Comparison of ENCODE assay signal across 8 cellular contexts in genomic region chr19:37317403-37318209, GRCh38. TPM values are rescaled to one million over a fixed set of nuclear protein-coding genes. Genes with fewer than 3 reads are reported as not detected.
A peak's percentile ranks its signal among the peaks of the same experiment; 100 is the strongest.
DNase-seq lines count a peak whose midpoint lies in the region; ATAC-seq and TF ChIP-seq lines count a peak whose summit lies in the region.

No MANE protein-coding gene starts in this region.

- peaks cover 4% of the 10 kb centered on the region for H3K4me1 ChIP-seq in adipocyte (ENCODE audit: control insufficient read depth, insufficient read depth, low read length)
- peaks cover 0 to 4% of the 10 kb centered on the region in 2 experiments for H3K4me1 ChIP-seq in trophoblast cell (ENCODE audit: control insufficient read depth in 1 of 2, insufficient read depth in 2 of 2, low read length in 2 of 2)
- peaks cover 16 to 31% (median 19%) of the 10 kb centered on the region in 4 donors for H3K4me1 ChIP-seq in upper lobe of left lung

- TF ChIP-seq CTCF in GM12872 (IDR thresholded peaks at IDR 0.05; ENCODE audit: insufficient read depth, low read depth, low read length) (peak; percentile 35; the same call in 1 of the 3 replicates), SU-DHL-6 (IDR thresholded peaks at IDR 0.05; ENCODE audit: insufficient read depth, low read length, poor library complexity, severe bottlenecking) (no peak), upper lobe of left lung (IDR thresholded peaks at IDR 0.05) (peak in 5 of 6 experiments; percentile 16 to 63 (median 48))

- H2BK5ac ChIP-seq in trophoblast cell (ENCODE audit: low read depth, low read length, poor library complexity), result peak overlapping the region; percentile 10

- no peaks in the 10 kb centered on the region for H3K36me3 ChIP-seq in SU-DHL-6 (ENCODE audit: low read length)
- H3K36me3 ChIP-seq in adipocyte (ENCODE audit: control insufficient read depth, insufficient read depth, low read length, severe bottlenecking), result peaks cover 4% of the 10 kb centered on the region
- H3K36me3 ChIP-seq in trophoblast cell (ENCODE audit: control insufficient read depth in 1 of 2, insufficient read depth in 2 of 2, low read length in 2 of 2), result peaks cover 3% of the 10 kb centered on the region in 2 experiments
- peaks cover 0 to 7% (median under 1%) of the 10 kb centered on the region in 4 donors for H3K36me3 ChIP-seq in upper lobe of left lung

- H3K9me2 ChIP-seq in SU-DHL-6 (replicated peaks; ENCODE audit: insufficient read depth, low read length), result no peaks in the 10 kb centered on the region

- TF ChIP-seq EP300 in upper lobe of left lung (IDR thresholded peaks at IDR 0.05), result no peak

- H4K91ac ChIP-seq in trophoblast cell (ENCODE audit: low read depth, low read length), result peak overlapping the region; percentile 21

- H3K4me3 ChIP-seq in SU-DHL-6 (ENCODE audit: insufficient read depth, low read length, poor library complexity, severe bottlenecking) (peak overlapping the region; percentile 96), adipocyte (ENCODE audit: low read length) (peak overlapping the region; percentile 99), trophoblast cell (ENCODE audit: low read depth, low read length) (peak overlapping the region; percentile 99), upper lobe of left lung (peak overlapping the region; percentile 60 to 89 (median 77))

- peak; percentile 82 for DNase-seq in NCI-H128 (lab: John Stamatoyannopoulos, UW; ENCODE audit: unreplicated experiment)
- peak; percentile 99 for DNase-seq in adipocyte (ENCODE audit: low read depth)
- peak; percentile 98 for DNase-seq in cardiac septum (ENCODE audit: low spot score)
- peak; percentile 96 to 98 for DNase-seq in trophoblast cell
- DNase-seq in upper lobe of left lung, result peak; percentile 95 to 97

- peak in 3 of 4 donors; percentile 42 to 81 (median 63) for TF ChIP-seq POLR2A in upper lobe of left lung (IDR thresholded peaks at IDR 0.05)

- peaks cover 3% of the 10 kb centered on the region for H3K79me1 ChIP-seq in trophoblast cell (ENCODE audit: low read length)

- H3K27me3 ChIP-seq in SU-DHL-6 (ENCODE audit: low read length), result no peaks in the 10 kb centered on the region
- H3K27me3 ChIP-seq in adipocyte (replicated peaks; ENCODE audit: control insufficient read depth, insufficient read depth, low read length), result no peaks in the 10 kb centered on the region
- no peaks in the 10 kb centered on the region for H3K27me3 ChIP-seq in trophoblast cell (ENCODE audit: insufficient read depth, low read length)
- H3K27me3 ChIP-seq in upper lobe of left lung, result no peaks in the 10 kb centered on the region

- H3K9ac ChIP-seq in SU-DHL-6 (ENCODE audit: low read length) (peak overlapping the region; percentile 80), adipocyte (ENCODE audit: low read length) (peak overlapping the region; percentile 97), trophoblast cell (ENCODE audit: low read length) (peak overlapping the region; percentile 85)

- H4K20me1 ChIP-seq in SU-DHL-6 (ENCODE audit: low read depth, low read length), result no peaks in the 10 kb centered on the region

- no peak overlapping the region for H4K12ac ChIP-seq in trophoblast cell (ENCODE audit: low read depth, low read length)

- H2BK12ac ChIP-seq in trophoblast cell (ENCODE audit: low read length), result no peak overlapping the region

- peak overlapping the region; percentile 88 for H3K4me2 ChIP-seq in SU-DHL-6 (ENCODE audit: low read depth, low read length, poor library complexity, severe bottlenecking)
- H3K4me2 ChIP-seq in trophoblast cell (ENCODE audit: low read length), result peak overlapping the region; percentile 93

- intact Hi-C loops in cardiac septum (cut with DNase I), result no loop called here

- no peak overlapping the region for H2AK5ac ChIP-seq in trophoblast cell (ENCODE audit: low read length)

- H3K9me3 ChIP-seq in SU-DHL-6 (ENCODE audit: insufficient read depth, low read length), result no peaks in the 10 kb centered on the region
- no peaks in the 10 kb centered on the region for H3K9me3 ChIP-seq in adipocyte (ENCODE audit: control insufficient read depth, low read length)
- peaks cover 1% of the 10 kb centered on the region for H3K9me3 ChIP-seq in trophoblast cell (ENCODE audit: insufficient read depth, low read depth, low read length)
- H3K9me3 ChIP-seq in upper lobe of left lung, result peaks cover 0 to 13% (median 9%) of the 10 kb centered on the region in 4 donors

- peak overlapping the region; percentile 32 for H3K18ac ChIP-seq in trophoblast cell (ENCODE audit: low read length)

- peak overlapping the region; percentile 95 for H2AFZ ChIP-seq in SU-DHL-6 (ENCODE audit: low read depth, low read length, severe bottlenecking)
- peak overlapping the region; percentile 73 for H2AFZ ChIP-seq in trophoblast cell (ENCODE audit: insufficient read depth, low read length, poor library complexity)

- peak overlapping the region; percentile 8 for H3K4ac ChIP-seq in trophoblast cell (ENCODE audit: low read depth, low read length)

- peaks cover 3% of the 10 kb centered on the region; the same call in 1 of the 2 replicates for H3F3A ChIP-seq in SU-DHL-6 (ENCODE audit: insufficient read depth)

- peak overlapping the region; percentile 42 for H3K14ac ChIP-seq in trophoblast cell (ENCODE audit: low read length)

- ATAC-seq in HG02678 (IDR thresholded peaks at IDR 0.05; ENCODE audit: unreplicated experiment) (peak; percentile 99), upper lobe of left lung (ENCODE audit: low FRiP score in 2 of 2) (peak; percentile 98 to 100)

- H3K79me2 ChIP-seq in SU-DHL-6 (ENCODE audit: insufficient read depth, low read length), result peaks cover 44% of the 10 kb centered on the region
- H3K79me2 ChIP-seq in trophoblast cell (ENCODE audit: control insufficient read depth, insufficient read depth, low read length, poor library complexity), result peaks cover 2% of the 10 kb centered on the region

- no peak overlapping the region for H3K23ac ChIP-seq in trophoblast cell (ENCODE audit: low read length)

- H2BK120ac ChIP-seq in trophoblast cell (ENCODE audit: insufficient read depth, low read length, poor library complexity), result peak overlapping the region; percentile 12

- H4K8ac ChIP-seq in trophoblast cell (ENCODE audit: low read depth, low read length), result peak overlapping the region; percentile 70

- WGBS in trophoblast cell (ENCODE audit: extremely low coverage, insufficient coverage, insufficient read length), result no CpG with 5 or more reads among the region's 57 CpGs
- 1% methylated on average over 39 to 43 of the region's 57 CpGs for WGBS in upper lobe of left lung, 2 donors

- H3K27ac ChIP-seq in SU-DHL-6 (ENCODE audit: low read depth, low read length), result no peak overlapping the region
- peak overlapping the region; percentile 42 for H3K27ac ChIP-seq in trophoblast cell (ENCODE audit: low read depth, low read length)
- H3K27ac ChIP-seq in upper lobe of left lung, result peak overlapping the region; percentile 81 to 90 (median 86)

RNA-seq across cellular contexts. Expression of gene ZNF527, which starts 53.3 kb away (rescaled TPM):
- 6.7 TPM for total RNA-seq in cardiac septum
- 1.7 TPM in 2 replicates for polyA plus RNA-seq in trophoblast cell (2013)
- total RNA-seq in upper lobe of left lung, result 1 to 10 TPM; 2.1 to 8.9 (median 3.5) TPM
